In genomic region chr2:84946204-84947009, GRCh38 we compare ENCODE assay signal across 1 cellular context.
A peak's percentile ranks its signal among the peaks of the same experiment; 100 is the strongest.
TF ChIP-seq lines count a peak whose summit lies in the region.

No MANE protein-coding gene starts in this region.

TF ChIP-seq in HepG2, 621 proteins besides CTCF, POLR2A, EP300 and RAD21 (continued from another document):
- TF ChIP-seq FOXO4 (CRISPR knock-in tag; conservative IDR thresholded peaks at IDR 0.05) (no peak), REST (IDR thresholded peaks at IDR 0.05; ENCODE audit: borderline replicate concordance in 1 of 2, low read depth in 1 of 2, low read length in 2 of 2) (peak in 1 of 2 experiments; percentile 66; a peak in 1 of 4 replicates), ZUFSP (CRISPR knock-in tag; IDR thresholded peaks at IDR 0.05; ENCODE audit: borderline replicate concordance) (no peak), AHR (CRISPR knock-in tag; IDR thresholded peaks at IDR 0.05) (peak; percentile 77; the same call in 1 of the 2 replicates), ZNF367 (CRISPR knock-in tag; IDR thresholded peaks at IDR 0.05; ENCODE audit: borderline replicate concordance) (no peak), ZNF275 (CRISPR knock-in tag; IDR thresholded peaks at IDR 0.05; ENCODE audit: borderline replicate concordance) (no peak), ZKSCAN8 (CRISPR knock-in tag; IDR thresholded peaks at IDR 0.05; ENCODE audit: borderline replicate concordance) (peak; percentile 96), ZSCAN31 (CRISPR knock-in tag; IDR thresholded peaks at IDR 0.05; ENCODE audit: low read depth) (peak; percentile 32), ISX (CRISPR knock-in tag; conservative IDR thresholded peaks at IDR 0.05) (no peak), ZNF670 (CRISPR knock-in tag; IDR thresholded peaks at IDR 0.05; ENCODE audit: borderline replicate concordance) (peak; percentile 96), PLSCR1 (CRISPR knock-in tag; IDR thresholded peaks at IDR 0.05; ENCODE audit: borderline replicate concordance) (no peak), NRL (CRISPR knock-in tag; IDR thresholded peaks at IDR 0.05; ENCODE audit: borderline replicate concordance) (peak; percentile 32; the same call in 1 of the 2 replicates), REXO4 (CRISPR knock-in tag; IDR thresholded peaks at IDR 0.05; ENCODE audit: borderline replicate concordance) (no peak), ZNF33B (CRISPR knock-in tag; IDR thresholded peaks at IDR 0.05) (no peak), DRAP1 (CRISPR knock-in tag; IDR thresholded peaks at IDR 0.05) (peak; percentile 98), ZNF543 (CRISPR knock-in tag; IDR thresholded peaks at IDR 0.05) (peak; percentile 87; the same call in 1 of the 2 replicates), ZNF720 (CRISPR knock-in tag; IDR thresholded peaks at IDR 0.05) (no peak), THAP11 (CRISPR knock-in tag; IDR thresholded peaks at IDR 0.05) (no peak; the same call in 1 of the 2 replicates), SYNCRIP (IDR thresholded peaks at IDR 0.05; ENCODE audit: insufficient read depth, low read depth, low read length) (no peak), ZFP90 (CRISPR knock-in tag; IDR thresholded peaks at IDR 0.05; ENCODE audit: borderline replicate concordance) (0 out of 2 replicates have a peak, but pooled peaks have one; percentile 21), ZNF710 (CRISPR knock-in tag; IDR thresholded peaks at IDR 0.05; ENCODE audit: borderline replicate concordance) (peak; percentile 53; the same call in 1 of the 2 replicates), SOX5 (CRISPR knock-in tag; IDR thresholded peaks at IDR 0.05; ENCODE audit: borderline replicate concordance) (peak; percentile 78; the same call in 1 of the 2 replicates), ZNF609 (CRISPR knock-in tag; IDR thresholded peaks at IDR 0.05; ENCODE audit: borderline replicate concordance) (peak; percentile 82), ZFP41 (CRISPR knock-in tag; IDR thresholded peaks at IDR 0.05; ENCODE audit: borderline replicate concordance) (peak; percentile 21; the same call in 1 of the 2 replicates), SMYD3 (CRISPR knock-in tag; IDR thresholded peaks at IDR 0.05) (peak; percentile 66; the same call in 1 of the 2 replicates), CCAR2 (optimal IDR thresholded peaks at IDR 0.05; ENCODE audit: low read depth, low read length) (no peak), PCBP2 (optimal IDR thresholded peaks at IDR 0.05; ENCODE audit: low read depth, low read length, poor library complexity, severe bottlenecking) (peak; percentile 94)
